ENCODE assay signal across 8 cellular contexts in genomic region chr17:31842416-31843381, GRCh38. TPM values are rescaled to one million over a fixed set of nuclear protein-coding genes. Genes with fewer than 3 reads are reported as not detected.
A peak's percentile ranks its signal among the peaks of the same experiment; 100 is the strongest.
DNase-seq lines count a peak whose midpoint lies in the region; ATAC-seq and TF ChIP-seq lines count a peak whose summit lies in the region.

No MANE protein-coding gene starts in this region.

- peaks cover 6% of the 10 kb centered on the region for H3K4me1 ChIP-seq in mucosa of descending colon (ENCODE audit: low read depth)

- H3K36me3 ChIP-seq in mucosa of descending colon (ENCODE audit: low read depth): no peaks in the 10 kb centered on the region

- H3K4me3 ChIP-seq in epithelial cell of proximal tubule (ENCODE audit: low read depth, low read length) (peak overlapping the region; percentile 39), mucosa of descending colon (no peak overlapping the region)

- DNase-seq in CD14-positive monocyte (ENCODE audit: low spot score): peak; percentile 58
- peak; percentile 49 for DNase-seq in HT1080 (ENCODE audit: low read depth)
- DNase-seq in NOMO-1 treated with DMSO at 0.1 percent for 48 hours (lab: John Stamatoyannopoulos, UW; ENCODE audit: unreplicated experiment): peak; percentile 52
- DNase-seq in activated CD8-positive, alpha-beta memory T cell treated with anti-CD3 and anti-CD28 coated beads, Interleukin-2, amount 50 U/mL, for 4 hours: peak; percentile 60
- DNase-seq in epithelial cell of proximal tubule (ENCODE audit: low read depth): no peak
- DNase-seq in mucosa of descending colon: peak; percentile 64 to 83 (median 71)
- peak; percentile 14 to 31 for DNase-seq in stimulated activated CD8-positive, alpha-beta memory T cell treated with anti-CD3 and anti-CD28 coated beads, Interleukin-2, amount 100 ng/mL, for 1 hour (ENCODE audit: low read depth in 2 of 2)

- H3K36me3 Mint-ChIP-seq in CD14-positive monocyte: no peaks in the 10 kb centered on the region

- H3K27me3 Mint-ChIP-seq in CD14-positive monocyte (ENCODE audit: low read depth in 3 of 3): peaks cover 0 to 3% (median 0%) of the 10 kb centered on the region in 3 donors

- H3K9me3 Mint-ChIP-seq in CD14-positive monocyte: peaks cover 1 to 9% (median 5%) of the 10 kb centered on the region in 7 donors

- ATAC-seq in mucosa of descending colon: peak; percentile 94
- ATAC-seq in GM19467 (IDR thresholded peaks at IDR 0.05; ENCODE audit: unreplicated experiment): no peak

- intact Hi-C loops in CD14-positive monocyte (cut with micrococcal nuclease): loop anchor here (2.0 to 5.0 kb wide), 4 partner anchors 285 to 405 kb away; no protein-coding TSS in a partner anchor
- intact Hi-C loops in mucosa of descending colon (cut with DNase I, micrococcal nuclease): loop anchor here (5.0 to 10.0 kb wide), 3 partner anchors 285 to 405 kb away; no protein-coding TSS in a partner anchor

- H3K9me3 ChIP-seq in mucosa of descending colon: no peaks in the 10 kb centered on the region

- H3K4me3 Mint-ChIP-seq in CD14-positive monocyte: no peak overlapping the region

- peaks cover 14% of the 10 kb centered on the region for H3K4me1 Mint-ChIP-seq in CD14-positive monocyte

- no peak overlapping the region for H3K27ac Mint-ChIP-seq in CD14-positive monocyte

- TF ChIP-seq CTCF in CD14-positive monocyte (IDR thresholded peaks at IDR 0.05) (peak; percentile 94), epithelial cell of proximal tubule (conservative IDR thresholded peaks at IDR 0.05; ENCODE audit: low read depth, low read length) (peak; percentile 95), mucosa of descending colon (IDR thresholded peaks at IDR 0.05) (peak; percentile 89)

RNA-seq across cellular contexts. Expression of gene COPRS, which starts 16.3 kb away (rescaled TPM):
- polyA plus RNA-seq in CD14-positive monocyte: 10 to 100 TPM; 38.9 to 40.0 TPM
- total RNA-seq in HT1080 (2014; rRNA removed; shearing (Covaris generic)): 122 TPM in 2 replicates
- 53.4 and 64.6 TPM in 2 replicates for polyA plus RNA-seq in HT1080 (2015; cell fraction: cytosol; rRNA removed)
- polyA plus RNA-seq in HT1080 (2015; cell fraction: nucleus; rRNA removed): 15.7 and 16.6 TPM in 2 replicates
- total RNA-seq in epithelial cell of proximal tubule (84.9 and 102 TPM in 2 replicates), mucosa of descending colon (10 to 100 TPM; 13.5 to 63.9 (median 20.7) TPM)

RNA-seq across cellular contexts. Expression of gene UTP6, which starts 58.8 kb away (rescaled TPM):
- 10 to 100 TPM; 43.3 to 50.5 TPM for polyA plus RNA-seq in CD14-positive monocyte
- 53.4 and 57.4 TPM in 2 replicates for total RNA-seq in HT1080 (2014; rRNA removed; shearing (Covaris generic))
- 59.8 and 61.6 TPM in 2 replicates for polyA plus RNA-seq in HT1080 (2015; cell fraction: cytosol; rRNA removed)
- 188 and 199 TPM in 2 replicates for polyA plus RNA-seq in HT1080 (2015; cell fraction: nucleus; rRNA removed)
- total RNA-seq in epithelial cell of proximal tubule (31.3 and 40.1 TPM in 2 replicates), mucosa of descending colon (10 to 100 TPM; 31.8 to 48.3 (median 41.7) TPM)
